ENCODE assay signal across 8 cellular contexts in the genomic region with DNA sequence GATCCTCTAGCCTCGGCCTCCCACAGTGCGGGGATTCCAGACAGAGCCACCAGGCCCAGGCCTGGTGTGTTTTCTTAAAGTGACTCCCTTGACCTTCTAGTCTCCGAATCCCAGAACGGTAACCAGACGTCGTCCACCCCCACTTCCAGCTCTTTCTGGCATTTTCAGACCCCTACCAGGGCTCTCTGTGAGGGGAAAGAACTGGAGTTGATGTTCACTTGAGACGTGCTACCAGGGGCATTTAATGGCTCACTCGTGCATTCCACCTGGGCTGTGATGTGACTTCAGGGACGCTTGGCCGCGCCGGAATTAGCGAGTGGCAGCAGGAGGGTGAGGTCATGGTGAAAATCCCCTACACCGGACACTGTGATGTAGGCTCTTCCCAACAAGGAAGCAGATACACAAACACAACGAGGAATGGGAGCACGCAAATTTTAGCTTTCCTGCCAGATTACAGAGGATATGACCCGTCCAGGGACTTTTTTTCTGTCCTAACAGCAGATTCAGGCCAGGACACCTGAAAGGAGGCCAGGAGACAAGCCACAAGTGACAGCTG. TPM values are rescaled to one million over a fixed set of nuclear protein-coding genes. Genes with fewer than 3 reads are reported as not detected.
DNase-seq lines count a peak whose midpoint lies in the region; ATAC-seq and TF ChIP-seq lines count a peak whose summit lies in the region.

No MANE protein-coding gene starts in this region.

- no peak overlapping the region for H4K5ac ChIP-seq in mesendoderm (ENCODE audit: low read length)

- peak in 3 of 4 donors; percentile 52 to 96 (median 91) for TF ChIP-seq EP300 in upper lobe of left lung (IDR thresholded peaks at IDR 0.05)

- no peak overlapping the region for H3K4me2 ChIP-seq in mesendoderm (ENCODE audit: low read length)

- peak overlapping the region; percentile 26 for H3K9ac ChIP-seq in mesendoderm (ENCODE audit: low read length)

- no peaks in the 10 kb centered on the region for H3K9me3 ChIP-seq in upper lobe of left lung

- H2AK5ac ChIP-seq in mesendoderm (ENCODE audit: low read length): peak overlapping the region; percentile 85

- H3K36me3 Mint-ChIP-seq in activated naive CD4-positive, alpha-beta T cell treated with anti-CD3 and anti-CD28 coated beads, Interleukin-2, amount 10 ng/mL, durations not matched to agents 7 days and 5 days: peaks cover 33% of the 10 kb centered on the region

- CTCF ChIA-PET in activated naive CD4-positive, alpha-beta T cell treated with anti-CD3 and anti-CD28 coated beads, Interleukin-2, amount 10 ng/mL, durations not matched to agents 7 days and 5 days (lab: Charles Lee): interaction anchor here (0.7 kb wide), 1 partner anchor 10 kb away, joined by 3 read pairs; no protein-coding TSS in a partner anchor

- no peak overlapping the region for H3K4ac ChIP-seq in mesendoderm (ENCODE audit: low read depth, low read length)

- H2BK15ac ChIP-seq in mesendoderm (replicated peaks; ENCODE audit: low read depth): no peak overlapping the region

- H3K79me2 ChIP-seq in mesendoderm (ENCODE audit: control insufficient read depth, insufficient read depth, low read length): peaks cover 24% of the 10 kb centered on the region

- H4K8ac ChIP-seq in mesendoderm (ENCODE audit: low read depth, low read length): peak overlapping the region; percentile 92

- TF ChIP-seq CTCF in upper lobe of left lung (IDR thresholded peaks at IDR 0.05): peak in 1 of 6 experiments; percentile 3

- peak overlapping the region; percentile 62 for H3K18ac ChIP-seq in mesendoderm (ENCODE audit: low read length)

- H3K9me3 Mint-ChIP-seq in activated naive CD4-positive, alpha-beta T cell treated with anti-CD3 and anti-CD28 coated beads, Interleukin-2, amount 10 ng/mL, durations not matched to agents 7 days and 5 days: no peaks in the 10 kb centered on the region

- peak overlapping the region; percentile 58 for H3K56ac ChIP-seq in mesendoderm (ENCODE audit: low read length)

- H3K4me3 ChIP-seq in mesendoderm (ENCODE audit: low read length): no peak overlapping the region
- H3K4me3 ChIP-seq in upper lobe of left lung: peak overlapping the region in 3 of 4 donors; percentile 90 to 95 (median 94)

- H3K4me1 ChIP-seq in mesendoderm (ENCODE audit: control insufficient read depth, low read depth, low read length): peaks cover 8% of the 10 kb centered on the region
- peaks cover 50 to 60% (median 55%) of the 10 kb centered on the region in 4 donors for H3K4me1 ChIP-seq in upper lobe of left lung

- H3K4me3 Mint-ChIP-seq in activated naive CD4-positive, alpha-beta T cell treated with anti-CD3 and anti-CD28 coated beads, Interleukin-2, amount 10 ng/mL, durations not matched to agents 7 days and 5 days: peak overlapping the region; percentile 94

- H3K36me3 ChIP-seq in mesendoderm (ENCODE audit: control insufficient read depth, insufficient read depth, low read length): no peaks in the 10 kb centered on the region
- peaks cover 3 to 8% (median 5%) of the 10 kb centered on the region in 4 donors for H3K36me3 ChIP-seq in upper lobe of left lung

- H3K27ac ChIP-seq in caudate nucleus (ENCODE audit: low read depth, low read length) (peak overlapping the region; percentile 99), mesendoderm (ENCODE audit: low read depth, low read length) (peak overlapping the region; percentile 89), upper lobe of left lung (peak overlapping the region; percentile 97 to 100 (median 99))

- H3K27ac Mint-ChIP-seq in activated naive CD4-positive, alpha-beta T cell treated with anti-CD3 and anti-CD28 coated beads, Interleukin-2, amount 10 ng/mL, durations not matched to agents 7 days and 5 days: peak overlapping the region; percentile 99

- DNase-seq in activated naive CD4-positive, alpha-beta T cell treated with anti-CD3 and anti-CD28 coated beads, Interleukin-2, amount 10 ng/mL, durations not matched to agents 7 days and 5 days: no peak
- no peak for DNase-seq in activated naive CD4-positive, alpha-beta T cell treated with Interleukin-2 at 50 U/mL for 16 hours
- DNase-seq in caudate nucleus (lab: John Stamatoyannopoulos, UW): no peak
- DNase-seq in mesendoderm: peak; percentile 20
- peak; percentile 48 to 49 for DNase-seq in upper lobe of left lung
- no peak for DNase-seq in 8988T
- no peak for DNase-seq in KG1 (lab: John Stamatoyannopoulos, UW)
- no peak for DNase-seq in RKO (ENCODE audit: low spot score)

- no CpG with 5 or more reads among the region's 17 CpGs for WGBS in mesendoderm (ENCODE audit: extremely low coverage, insufficient coverage, low lambda C conversion rate)
- 64% methylated on average over 17 of the region's 17 CpGs for WGBS in upper lobe of left lung, 2 donors

- peaks cover 36% of the 10 kb centered on the region for H3K4me1 Mint-ChIP-seq in activated naive CD4-positive, alpha-beta T cell treated with anti-CD3 and anti-CD28 coated beads, Interleukin-2, amount 10 ng/mL, durations not matched to agents 7 days and 5 days

- H3K23ac ChIP-seq in mesendoderm (ENCODE audit: low read length): peak overlapping the region; percentile 85

- H3K27me3 ChIP-seq in mesendoderm (ENCODE audit: insufficient read depth, low read length, poor library complexity) (no peaks in the 10 kb centered on the region), upper lobe of left lung (no peaks in the 10 kb centered on the region)

- TF ChIP-seq POLR2A in upper lobe of left lung (IDR thresholded peaks at IDR 0.05): peak in 2 of 4 donors; percentile 7 to 43

- H2BK5ac ChIP-seq in mesendoderm (ENCODE audit: low read length): peak overlapping the region; percentile 17

- peaks cover 24% of the 10 kb centered on the region for H3K27me3 Mint-ChIP-seq in activated naive CD4-positive, alpha-beta T cell treated with anti-CD3 and anti-CD28 coated beads, Interleukin-2, amount 10 ng/mL, durations not matched to agents 7 days and 5 days

- H2BK120ac ChIP-seq in mesendoderm (ENCODE audit: low read depth, low read length): no peak overlapping the region

- H3K79me1 ChIP-seq in mesendoderm (ENCODE audit: low read length): peaks cover 7% of the 10 kb centered on the region

- peak in 1 of 2 donors; percentile 23 for ATAC-seq in upper lobe of left lung (ENCODE audit: low FRiP score in 2 of 2)

RNA-seq across cellular contexts. Expression of gene GNA13, which starts 1.1 kb away (rescaled TPM):
- 38.2 TPM for polyA plus RNA-seq in mesendoderm (2013, experiment 1 of 2)
- polyA plus RNA-seq in mesendoderm (2013, experiment 2 of 2): 37.3 TPM
- total RNA-seq in upper lobe of left lung: 10 to 100 TPM; 33.7 to 56.4 (median 46.2) TPM

Comparison
In these comparisons a context has a peak if more than half of its experiments do, and no peak if none do; other contexts are left out.
1. DNase-seq: peak in mesendoderm (single experiment) and upper lobe of left lung (2 of 2); none in activated naive CD4-positive, alpha-beta T cell treated with anti-CD3 and anti-CD28 coated beads, Interleukin-2, amount 10 ng/mL, durations not matched to agents 7 days and 5 days (single experiment), activated naive CD4-positive, alpha-beta T cell treated with Interleukin-2 at 50 U/mL for 16 hours (single experiment), caudate nucleus (0 of 61), 8988T (single experiment), KG1 (single experiment) and RKO (single experiment).
2. Peak in every context shown above with its lines, with median percentiles within 50 percentile points of each other: H3K27ac ChIP-seq.